27 cellular contexts compared by ENCODE assay signal in the genomic region with DNA sequence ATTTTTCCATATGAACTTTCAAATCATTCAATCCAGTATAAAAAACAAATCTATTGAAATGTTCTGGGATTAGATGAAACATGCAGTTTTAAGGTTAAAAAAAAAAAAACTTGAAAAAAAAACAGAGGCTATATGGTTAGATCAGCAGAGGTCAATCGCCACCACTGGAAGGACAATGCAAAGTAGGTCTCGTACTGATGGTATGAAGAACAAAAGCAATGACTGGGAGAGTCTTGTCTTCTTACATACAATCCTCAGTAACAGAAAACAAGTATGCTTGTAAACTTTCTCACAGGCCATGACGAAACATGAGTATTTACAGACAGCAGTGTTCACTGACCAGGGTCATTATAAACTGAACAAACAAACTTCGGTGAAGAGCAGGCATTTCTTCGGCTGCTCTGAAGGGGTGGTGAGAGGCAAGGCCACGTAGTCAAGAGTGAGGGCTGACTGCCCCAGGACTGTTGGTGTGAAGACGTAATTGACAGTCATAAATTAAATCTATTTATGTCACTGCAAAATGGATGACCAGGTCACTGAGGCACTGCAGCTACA.
"Had no signal": no experiment of that assay in that cellular context is flagged by ENCODE, and none has a peak within 500 bp of the region (broad histone marks: within the 10 kb centered on the region; RNA-seq: fewer than 3 reads in every experiment).

No MANE protein-coding gene starts in this region.

- H3K4me1 ChIP-seq: ascending aorta, colonic mucosa, gastrocnemius medialis, parathyroid adenoma, psoas muscle, suprapubic skin, tibial artery had no signal

- H3K27ac ChIP-seq: ascending aorta, cardiac muscle cell, colonic mucosa, gastrocnemius medialis, parathyroid adenoma, psoas muscle, suprapubic skin, tibial artery, WERI-Rb-1 had no signal

- DNase-seq: activated CD4-positive, alpha-beta memory T cell treated with anti-CD3 and anti-CD28 coated beads for 36 hours; activated CD4-positive, alpha-beta T cell treated with anti-CD3 and anti-CD28 coated beads, Interleukin-2, amount 10 ng/mL, durations not matched to agents 24 days and 14 days; activated CD4-positive, CD25-positive, alpha-beta regulatory T cell treated with anti-CD3 and anti-CD28 coated beads, Interleukin-2, amount 50 U/mL, for 72 hours; activated CD8-positive, alpha-beta memory T cell treated with anti-CD3 and anti-CD28 coated beads, Interleukin-2, amount 50 U/mL, for 48 hours; activated gamma-delta T cell; activated naive CD4-positive, alpha-beta T cell treated with anti-CD3 and anti-CD28 coated beads, Interleukin-2, amount 10 ng/mL, durations not matched to agents 7 days and 5 days; activated naive CD8-positive, alpha-beta T cell treated with anti-CD3 and anti-CD28 coated beads, Interleukin-2, amount 10 ng/mL, durations not matched to agents 7 days and 5 days; activated T-cell treated with anti-CD3 and anti-CD28 coated beads, Interleukin-2, amount 50 U/mL, for 24 hours; cerebellar nuclear complex; colonic mucosa; effector CD8-positive, alpha-beta T cell; gastrocnemius medialis; glutamatergic neuron; islet precursor cell; left ventricle myocardium superior; occipital lobe; psoas muscle; stimulated activated CD4-positive, alpha-beta T cell treated with anti-CD3 and anti-CD28 coated beads, Interleukin-15, amount 100 ng/mL, for 24 hours; stimulated activated CD4-positive, alpha-beta T cell treated with anti-CD3 and anti-CD28 coated beads, Interleukin-2, amount 100 ng/mL, for 24 hours; stimulated activated naive CD4-positive, alpha-beta T cell; T1000; tibial artery; WERI-Rb-1 had no signal

- ATAC-seq: gastrocnemius medialis, left ventricle myocardium superior, psoas muscle had no signal

- H3K36me3 ChIP-seq: ascending aorta, cardiac muscle cell, colonic mucosa, gastrocnemius medialis, suprapubic skin, tibial artery, WERI-Rb-1 had no signal

- H3K9me3 ChIP-seq: ascending aorta, colonic mucosa, gastrocnemius medialis, psoas muscle, suprapubic skin, tibial artery had no signal

- H3K4me3 ChIP-seq: ascending aorta, cardiac muscle cell, colonic mucosa, gastrocnemius medialis, psoas muscle, suprapubic skin, tibial artery had no signal

- H3K27me3 ChIP-seq: ascending aorta, cardiac muscle cell, colonic mucosa, gastrocnemius medialis, suprapubic skin, tibial artery had no signal
